18 cellular contexts compared by ENCODE assay signal in genomic region chr3:60417590-60417989, GRCh38.
DNase-seq lines count a peak whose midpoint lies in the region; ATAC-seq and TF ChIP-seq lines count a peak whose summit lies in the region.
"Had no signal": no experiment of that assay in that cellular context is flagged by ENCODE, and none has a peak within 500 bp of the region (broad histone marks: within the 10 kb centered on the region; RNA-seq: fewer than 3 reads in every experiment).

No MANE protein-coding gene starts in this region.

- H3K4me1 ChIP-seq in foreskin keratinocyte, result no peaks in the 10 kb centered on the region
- H3K4me1 ChIP-seq: BLaER1, Peyer's patch had no signal

- H3K27me3 ChIP-seq in foreskin keratinocyte, result no peaks in the 10 kb centered on the region
- H3K27me3 ChIP-seq: BLaER1, Peyer's patch had no signal

- TF ChIP-seq CTCF in foreskin keratinocyte (conservative IDR thresholded peaks at IDR 0.05), result no peak

- ATAC-seq in HG03025 (IDR thresholded peaks at IDR 0.05; ENCODE audit: low FRiP score, unreplicated experiment) (no peak), foreskin keratinocyte (no peak)
- no peak for ATAC-seq in activated CD4-positive, CD25-positive, alpha-beta regulatory T cell treated with anti-CD3 and anti-CD28 coated beads, Interleukin-2, amount 50 U/mL, for 24 hours
- ATAC-seq: CD8-positive, alpha-beta T cell; HepG2; Right ventricle myocardium inferior had no signal

- DNase-seq in NCI-H2171 treated with DMSO at 0.1 percent for 48 hours (lab: John Stamatoyannopoulos, UW) (peak; percentile 24), NCI-H2171 (lab: John Stamatoyannopoulos, UW) (no peak), NCI-H69 (lab: John Stamatoyannopoulos, UW) (peak; percentile 91), islet precursor cell (peak; percentile 63), T-helper 9 cell (no peak), foreskin keratinocyte (no peak)
- DNase-seq: CD8-positive, alpha-beta T cell; EL; NCI-H1092; NCI-H1930; NCI-H526; Peyer's patch had no signal

- no peak overlapping the region for H3K27ac ChIP-seq in foreskin keratinocyte
- H3K27ac ChIP-seq: BLaER1, KMS-11, Peyer's patch had no signal

Comparison
In these comparisons a context has a peak if more than half of its experiments do, and no peak if none do; other contexts are left out.
1. DNase-seq: peak in NCI-H2171 treated with DMSO at 0.1 percent for 48 hours (single experiment), NCI-H69 (single experiment) and islet precursor cell (single experiment); none in NCI-H2171 (single experiment), T-helper 9 cell (single experiment) and foreskin keratinocyte (0 of 2).